Comparison of ENCODE assay signal across 17 cellular contexts in the genomic region with DNA sequence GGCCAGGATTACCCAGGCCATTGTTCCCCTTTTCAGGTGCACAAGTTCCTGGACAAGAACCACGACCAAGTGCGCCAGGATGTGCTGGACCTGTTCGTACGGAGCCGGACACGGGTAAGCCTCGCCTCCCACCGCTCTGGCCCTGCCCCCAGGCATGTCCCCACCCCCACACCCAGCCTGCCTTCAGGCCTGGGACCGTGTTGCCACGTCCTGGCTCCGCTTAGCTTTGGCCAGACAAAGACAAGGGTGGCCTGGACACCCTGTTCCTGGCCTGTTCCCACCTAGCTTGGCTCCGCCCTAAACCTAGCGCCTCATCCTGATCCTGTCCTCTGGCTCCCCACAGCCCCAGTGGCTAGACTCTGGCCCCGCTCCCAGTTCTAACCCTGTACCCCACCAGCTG.
"Had no signal": no experiment of that assay in that cellular context is flagged by ENCODE, and none has a peak within 500 bp of the region (broad histone marks: within the 10 kb centered on the region; RNA-seq: fewer than 3 reads in every experiment).

No MANE protein-coding gene starts in this region.

- ATAC-seq: effector memory CD8-positive, alpha-beta T cell; stimulated activated memory B cell treated with anti-CD40 and anti-IgM and Interleukin-4, amounts not matched to agents 10 μg/mL and 1 μg/mL and 100 μg/mL, for 72 hours had no signal

- H3K79me2 ChIP-seq: parathyroid adenoma had no signal

- H3K4me3 Mint-ChIP-seq: dendritic cell treated with granulocyte-macrophage colony-stimulating factor and Interleukin-4, amounts not matched to agents 40 ng/mL and 50 ng/mL, for 4 days; effector memory CD8-positive, alpha-beta T cell; immature natural killer cell; naive B cell; nephron; stimulated activated memory B cell treated with anti-CD40 and anti-IgM and Interleukin-4, amounts not matched to agents 10 μg/mL and 1 μg/mL and 100 μg/mL, for 72 hours; stimulated activated naive CD8-positive, alpha-beta T cell treated with anti-CD3 and anti-CD28 coated beads, Interleukin-15, Interleukin-2, amounts not matched to agents 100 ng/mL and 50 ng/mL, for 24 hours had no signal

- H3K36me3 Mint-ChIP-seq: immature natural killer cell; naive B cell; stimulated activated memory B cell treated with anti-CD40 and anti-IgM and Interleukin-4, amounts not matched to agents 10 μg/mL and 1 μg/mL and 100 μg/mL, for 72 hours had no signal

- H3K27me3 Mint-ChIP-seq: stimulated activated naive CD8-positive, alpha-beta T cell treated with anti-CD3 and anti-CD28 coated beads, Interleukin-15, Interleukin-2, amounts not matched to agents 100 ng/mL and 50 ng/mL, for 24 hours had no signal

- H3K36me3 ChIP-seq: esophagus squamous epithelium, left ventricle myocardium inferior, tibial artery had no signal

- H2AFZ ChIP-seq: parathyroid adenoma had no signal

- H3K4me3 ChIP-seq: esophagus squamous epithelium, left ventricle myocardium inferior, lung, tibial artery had no signal

- H3K27ac ChIP-seq: epithelial cell of prostate, esophagus squamous epithelium, left ventricle myocardium inferior, parathyroid adenoma, tibial artery had no signal

- FAIRE-seq: colon, keratinocyte had no signal

- H3K9ac ChIP-seq: parathyroid adenoma had no signal

- H3K9me3 Mint-ChIP-seq: dendritic cell treated with granulocyte-macrophage colony-stimulating factor and Interleukin-4, amounts not matched to agents 40 ng/mL and 50 ng/mL, for 4 days; effector memory CD8-positive, alpha-beta T cell; immature natural killer cell; naive B cell; nephron; stimulated activated memory B cell treated with anti-CD40 and anti-IgM and Interleukin-4, amounts not matched to agents 10 μg/mL and 1 μg/mL and 100 μg/mL, for 72 hours; stimulated activated naive CD8-positive, alpha-beta T cell treated with anti-CD3 and anti-CD28 coated beads, Interleukin-15, Interleukin-2, amounts not matched to agents 100 ng/mL and 50 ng/mL, for 24 hours had no signal

- DNase-seq: cerebellar nuclear complex; effector memory CD8-positive, alpha-beta T cell; esophagus squamous epithelium; immature natural killer cell; left ventricle myocardium inferior; naive B cell; stimulated activated CD4-positive, alpha-beta T cell treated with anti-CD3 and anti-CD28 coated beads, Interleukin-4, amount 100 ng/mL, for 24 hours; tibial artery had no signal

- H3K4me1 ChIP-seq: parathyroid adenoma had no signal

- H3K27ac Mint-ChIP-seq: dendritic cell treated with granulocyte-macrophage colony-stimulating factor and Interleukin-4, amounts not matched to agents 40 ng/mL and 50 ng/mL, for 4 days; effector memory CD8-positive, alpha-beta T cell; immature natural killer cell; naive B cell; nephron; stimulated activated memory B cell treated with anti-CD40 and anti-IgM and Interleukin-4, amounts not matched to agents 10 μg/mL and 1 μg/mL and 100 μg/mL, for 72 hours; stimulated activated naive CD8-positive, alpha-beta T cell treated with anti-CD3 and anti-CD28 coated beads, Interleukin-15, Interleukin-2, amounts not matched to agents 100 ng/mL and 50 ng/mL, for 24 hours had no signal

- H3K9me3 ChIP-seq: esophagus squamous epithelium, left ventricle myocardium inferior, tibial artery had no signal
